Comparison of ENCODE assay signal across 16 cellular contexts in genomic region chr17:40023590-40024292, GRCh38. TPM values are rescaled to one million over a fixed set of nuclear protein-coding genes. Genes with fewer than 3 reads are reported as not detected.
DNase-seq lines count a peak whose midpoint lies in the region; ATAC-seq, FAIRE-seq and TF ChIP-seq lines count a peak whose summit lies in the region.
"Had no signal": no experiment of that assay in that cellular context is flagged by ENCODE, and none has a peak within 500 bp of the region (broad histone marks: within the 10 kb centered on the region; RNA-seq: fewer than 3 reads in every experiment).

No MANE protein-coding gene starts in this region.

- 56 to 63% methylated on average over 10 of the region's 10 CpGs for WGBS in pancreas, 2 donors

- DNase-seq in DMS153 treated with DMSO at 0.1 percent for 48 hours (lab: John Stamatoyannopoulos, UW; ENCODE audit: unreplicated experiment) (peak; percentile 60), NCI-H2196 treated with DMSO at 0.1 percent for 48 hours (lab: John Stamatoyannopoulos, UW; ENCODE audit: unreplicated experiment) (peak; percentile 66), fibroblast of lung (ENCODE audit: low read depth in 2 of 2) (peak in 1 of 2 donors; percentile 61), pancreas (peak in 4 of 6 donors; percentile 46 to 70 (median 58)), RPMI8226 (no peak), midbrain (lab: John Stamatoyannopoulos, UW) (no peak)
- DNase-seq in activated CD4-positive, CD25-positive, alpha-beta regulatory T cell (lab: John Stamatoyannopoulos, UW), result no peak
- DNase-seq: effector CD4-positive, alpha-beta T cell; GM23248; OCI-M1 had no signal

- H3K4me1 ChIP-seq in fibroblast of lung (ENCODE audit: control insufficient read depth, extremely low read depth, insufficient read depth, low read length) (peaks cover 26% of the 10 kb centered on the region), pancreas (peaks cover 0 to 15% (median 7%) of the 10 kb centered on the region in 3 donors)

- TF ChIP-seq CTCF in fibroblast of lung (conservative IDR thresholded peaks at IDR 0.05 in 1 of 2, IDR thresholded peaks at IDR 0.05 in 1 of 2; ENCODE audit: low read depth in 1 of 2, low read length in 2 of 2) (no peak), pancreas (IDR thresholded peaks at IDR 0.05) (no peak)

- intact Hi-C loops in pancreas (cut with DNase I), result loop anchor here in 1 of 3 donors (10.0 kb wide), 1 partner anchor 141 kb away; no protein-coding TSS in a partner anchor

- H4K20me1 ChIP-seq in fibroblast of lung (ENCODE audit: control insufficient read depth, extremely low read depth, insufficient read depth, low read length), result no peaks in the 10 kb centered on the region

- H3K9ac ChIP-seq in fibroblast of lung (ENCODE audit: insufficient read depth, low read length), result no peak overlapping the region
- H3K9ac ChIP-seq: GM23248 had no signal

- H3K36me3 ChIP-seq in fibroblast of lung (ENCODE audit: control insufficient read depth, insufficient read depth, low read length) (peaks cover 23% of the 10 kb centered on the region), pancreas (peaks cover 0 to 42% (median 3%) of the 10 kb centered on the region in 3 donors)

- H3K9me3 ChIP-seq in fibroblast of lung (ENCODE audit: control insufficient read depth, insufficient read depth, low read depth, low read length), result no peaks in the 10 kb centered on the region
- H3K9me3 ChIP-seq in pancreas, result no peaks in the 10 kb centered on the region

- H3K79me2 ChIP-seq in fibroblast of lung (ENCODE audit: control insufficient read depth, insufficient read depth, low read length), result no peaks in the 10 kb centered on the region

- ATAC-seq in pancreas (peak in 3 of 4 donors; percentile 53 to 78 (median 66)), HG03108 (IDR thresholded peaks at IDR 0.05; ENCODE audit: unreplicated experiment) (no peak)
- ATAC-seq: K562 had no signal

- H3K27me3 ChIP-seq in fibroblast of lung (ENCODE audit: control insufficient read depth, insufficient read depth, low read length), result no peaks in the 10 kb centered on the region
- H3K27me3 ChIP-seq in pancreas, result no peaks in the 10 kb centered on the region

- H3K27ac ChIP-seq in fibroblast of lung (ENCODE audit: insufficient read depth, low read length) (no peak overlapping the region), pancreas (peak overlapping the region in 2 of 4 donors; percentile 11 to 41)

- no peak overlapping the region for H2AFZ ChIP-seq in fibroblast of lung (ENCODE audit: low read length)
- H2AFZ ChIP-seq: GM23248 had no signal

- H3K4me3 ChIP-seq in fibroblast of lung (replicated peaks in 1 of 4; ENCODE audit: control extremely low read depth in 1 of 4, insufficient read depth in 1 of 4, low read depth in 3 of 4, low read length in 4 of 4), result no peak overlapping the region
- H3K4me3 ChIP-seq in pancreas, result no peak overlapping the region
- H3K4me3 ChIP-seq: GM23248, K562, smooth muscle cell had no signal

- FAIRE-seq in pancreas (lab: Jason Lieb, UNC), result no peak
- FAIRE-seq: K562 had no signal

- H3K4me2 ChIP-seq in fibroblast of lung (ENCODE audit: extremely low read depth, insufficient read depth, low read length), result peak overlapping the region; percentile 15
- H3K4me2 ChIP-seq: smooth muscle cell had no signal

RNA-seq across cellular contexts. Expression of gene CSF3, which starts 8.5 kb away (rescaled TPM):
- total RNA-seq in fibroblast of lung (not detected in 2 replicates), pancreas (under 1 TPM in 2 of 6 donors, not detected in 4; 0.16 to 0.20 TPM)
- polyA plus RNA-seq in fibroblast of lung (0.12 TPM in 1 of 2 replicates, not detected in the other), pancreas (1 to 10 TPM in 1 of 2 donors, under 1 TPM in 1; 0.27 to 3.5 TPM)
- polyA plus RNA-seq in fibroblast of lung (2012), result 0.17 TPM in 1 of 2 replicates, not detected in the other
- polyA minus RNA-seq in fibroblast of lung (ENCODE audit: low replicate concordance), result not detected in 2 replicates
- total RNA-seq: activated CD8-positive, alpha-beta memory T cell treated with anti-CD3 and anti-CD28 coated beads for 36 hours; GM23248; K562; smooth muscle cell; T-helper 2 cell treated with Interferon-gamma antibody and Interleukin-4, amounts not matched to agents 100 ng/mL and 5 ng/mL, for 36 hours had no signal
- polyA plus RNA-seq: BJ, smooth muscle cell had no signal

RNA-seq across cellular contexts. Expression of gene MED24, which starts 30.5 kb away (rescaled TPM):
- total RNA-seq in fibroblast of lung (25.1 and 31.1 TPM in 2 replicates), pancreas (10 to 100 TPM; 22.1 to 43.7 (median 29.1) TPM)
- polyA plus RNA-seq in fibroblast of lung (42.7 and 66.7 TPM in 2 replicates), pancreas (10 to 100 TPM; 58.5 to 60.1 TPM)
- 32.7 and 46.9 TPM in 2 replicates for polyA plus RNA-seq in fibroblast of lung (2012)
- 122 and 302 TPM in 2 replicates for polyA minus RNA-seq in fibroblast of lung (ENCODE audit: low replicate concordance)

RNA-seq across cellular contexts. Expression of gene THRA, which starts 39.0 kb away (rescaled TPM):
- 49.8 and 52.8 TPM in 2 replicates for total RNA-seq in fibroblast of lung
- polyA plus RNA-seq in fibroblast of lung, result 27.2 and 30.8 TPM in 2 replicates
- 34.3 and 34.9 TPM in 2 replicates for polyA plus RNA-seq in fibroblast of lung (2012)
- polyA minus RNA-seq in fibroblast of lung (ENCODE audit: low replicate concordance), result 43.5 and 67.0 TPM in 2 replicates
- total RNA-seq in pancreas, result 10 to 100 TPM; 13.8 to 28.1 (median 20.6) TPM
- 10 to 100 TPM; 22.4 to 35.7 TPM for polyA plus RNA-seq in pancreas

RNA-seq across cellular contexts. Expression of gene PSMD3, which starts 43.1 kb away (rescaled TPM):
- total RNA-seq in fibroblast of lung (55.2 and 55.5 TPM in 2 replicates), pancreas (10 to 100 TPM; 34.2 to 43.5 (median 39.5) TPM)
- polyA plus RNA-seq in fibroblast of lung (66.9 and 107 TPM in 2 replicates), pancreas (10 to 100 TPM; 32.0 to 41.7 TPM)
- polyA plus RNA-seq in fibroblast of lung (2012), result 83.3 and 134 TPM in 2 replicates
- 181 and 235 TPM in 2 replicates for polyA minus RNA-seq in fibroblast of lung (ENCODE audit: low replicate concordance)

Comparison
In these comparisons a context has a peak if more than half of its experiments do, and no peak if none do; other contexts are left out.
1. DNase-seq: peak in DMS153 treated with DMSO at 0.1 percent for 48 hours (single experiment), NCI-H2196 treated with DMSO at 0.1 percent for 48 hours (single experiment) and pancreas (4 of 6); none in RPMI8226 (single experiment), midbrain (single experiment) and activated CD4-positive, CD25-positive, alpha-beta regulatory T cell (0 of 4).